13 cellular contexts compared by ENCODE assay signal in genomic region chr12:4280351-4281163, GRCh38. TPM values are rescaled to one million over a fixed set of nuclear protein-coding genes. Genes with fewer than 3 reads are reported as not detected.
DNase-seq lines count a peak whose midpoint lies in the region; ATAC-seq and TF ChIP-seq lines count a peak whose summit lies in the region.
"Had no signal": no experiment of that assay in that cellular context is flagged by ENCODE, and none has a peak within 500 bp of the region (broad histone marks: within the 10 kb centered on the region; RNA-seq: fewer than 3 reads in every experiment).

No MANE protein-coding gene starts in this region.

- ATAC-seq in Right ventricle myocardium inferior (peak; percentile 30), GM19023 (IDR thresholded peaks at IDR 0.05; ENCODE audit: unreplicated experiment) (no peak), HG03432 (IDR thresholded peaks at IDR 0.05; ENCODE audit: unreplicated experiment) (no peak)
- ATAC-seq in effector memory CD8-positive, alpha-beta T cell (replicated peaks) = no peak
- ATAC-seq: SK-N-SH treated with all-trans-retinoic acid at 6 μM for 48 hours had no signal

- H3K27ac Mint-ChIP-seq in effector memory CD8-positive, alpha-beta T cell = peak overlapping the region; percentile 55 to 93

- no peak for TF ChIP-seq POLR2A in uterus (IDR thresholded peaks at IDR 0.05)

- no peaks in the 10 kb centered on the region for H3K9me3 ChIP-seq in muscle layer of colon (ENCODE audit: low read length)
- H3K9me3 ChIP-seq in uterus = no peaks in the 10 kb centered on the region
- H3K9me3 ChIP-seq: BLaER1 had no signal

- no peaks in the 10 kb centered on the region for H3K9me3 Mint-ChIP-seq in effector memory CD8-positive, alpha-beta T cell
- H3K9me3 Mint-ChIP-seq: IgD-negative memory B cell had no signal

- peak overlapping the region in 1 of 2 donors; percentile 14 for H3K4me3 ChIP-seq in muscle layer of colon (ENCODE audit: low read depth in 1 of 2, low read length in 2 of 2)
- H3K4me3 ChIP-seq in uterus = no peak overlapping the region
- H3K4me3 ChIP-seq: BLaER1, skin epidermis had no signal

- H3K4me1 ChIP-seq in muscle layer of colon (ENCODE audit: insufficient read depth, low read length) (peaks cover 83% of the 10 kb centered on the region), uterus (peaks cover 24 to 27% of the 10 kb centered on the region in 2 donors)
- H3K4me1 ChIP-seq: BLaER1 had no signal

- no peaks in the 10 kb centered on the region for H3K27me3 Mint-ChIP-seq in effector memory CD8-positive, alpha-beta T cell
- H3K27me3 Mint-ChIP-seq: IgD-negative memory B cell had no signal

- H3K27me3 ChIP-seq in muscle layer of colon (ENCODE audit: control insufficient read depth in 1 of 2, insufficient read depth in 2 of 2, low read length in 2 of 2) = no peaks in the 10 kb centered on the region
- no peaks in the 10 kb centered on the region for H3K27me3 ChIP-seq in uterus

- H3K36me3 ChIP-seq in muscle layer of colon (ENCODE audit: insufficient read depth, low read length) (peaks cover 85% of the 10 kb centered on the region), uterus (no peaks in the 10 kb centered on the region)
- H3K36me3 ChIP-seq: BLaER1 had no signal

- H3K27ac ChIP-seq in muscle layer of colon (ENCODE audit: low read depth, low read length) (peak overlapping the region; percentile 88), uterus (peak overlapping the region; percentile 64 to 74)
- H3K27ac ChIP-seq: BLaER1, skin epidermis had no signal

- peaks cover 65 to 78% of the 10 kb centered on the region in 2 donors for H3K4me1 Mint-ChIP-seq in effector memory CD8-positive, alpha-beta T cell (ENCODE audit: low read depth in 2 of 2)

- peak overlapping the region; percentile 39 for H3K9ac ChIP-seq in muscle layer of colon (ENCODE audit: low read length)
- H3K9ac ChIP-seq: BLaER1 had no signal

- DNase-seq in Right ventricle myocardium inferior (ENCODE audit: missing footprints) = peak; percentile 76
- no peak for DNase-seq in cardiac septum (ENCODE audit: low spot score)
- DNase-seq in effector memory CD8-positive, alpha-beta T cell = no peak
- DNase-seq in uterus = peak; percentile 55 to 76
- DNase-seq in SHP77 treated with DMSO at 0.1 percent for 48 hours (lab: John Stamatoyannopoulos, UW) = no peak
- DNase-seq: NCI-H345 had no signal

- intact Hi-C loops in Right ventricle myocardium inferior (cut with DNase I) (no loop called here), cardiac septum (cut with DNase I) (no loop called here), uterus (cut with DNase I; ENCODE audit: low total_unique reads) (no loop called here)

- peaks cover 93% of the 10 kb centered on the region for H3K36me3 Mint-ChIP-seq in effector memory CD8-positive, alpha-beta T cell (ENCODE audit: insufficient read depth)

- no peak for TF ChIP-seq CTCF in uterus (IDR thresholded peaks at IDR 0.05)

- peak overlapping the region in 1 of 2 donors; percentile 62 for H3K4me3 Mint-ChIP-seq in effector memory CD8-positive, alpha-beta T cell

RNA-seq across cellular contexts. Expression of gene CCND2, which starts 7.0 kb away (rescaled TPM):
- total RNA-seq in Right ventricle myocardium inferior = 214 TPM
- total RNA-seq in cardiac septum = 478 TPM
- 100 to 1,000 TPM in 2 of 4 donors, 10 to 100 TPM in 2; 49.4 to 210 (median 100) TPM for total RNA-seq in uterus

RNA-seq across cellular contexts. Expression of gene TIGAR, which starts 40.5 kb away (rescaled TPM):
- total RNA-seq in Right ventricle myocardium inferior = 16.5 TPM
- 13.0 TPM for total RNA-seq in cardiac septum
- total RNA-seq in uterus = 10 to 100 TPM in 1 of 4 donors, 1 to 10 TPM in 2, under 1 TPM in 1; 0.26 to 10.6 (median 2.3) TPM

Comparison
In these comparisons a context has a peak if more than half of its experiments do, and no peak if none do; other contexts are left out.
1. DNase-seq: peak in Right ventricle myocardium inferior (single experiment) and uterus (2 of 2); none in cardiac septum (single experiment), effector memory CD8-positive, alpha-beta T cell (0 of 3) and SHP77 treated with DMSO at 0.1 percent for 48 hours (single experiment).